11 cellular contexts compared by ENCODE assay signal in the genomic region with DNA sequence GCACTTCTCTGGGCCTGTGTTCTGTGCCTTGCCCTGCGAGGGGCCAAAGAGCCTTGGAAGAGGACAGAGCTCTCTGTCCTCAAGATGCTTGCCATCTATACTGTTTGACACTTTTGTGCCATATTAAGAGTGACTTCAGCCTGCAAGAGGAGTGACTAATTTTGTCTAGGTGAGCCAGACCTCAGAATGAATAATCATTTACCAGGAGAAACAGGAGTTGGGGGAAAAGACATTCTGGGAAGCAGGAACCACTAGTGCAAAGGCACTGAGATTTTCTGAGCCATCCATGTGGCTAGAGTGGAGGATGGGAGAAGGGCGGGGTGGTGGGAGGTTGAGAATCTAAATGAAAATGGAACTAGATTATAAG. TPM values are rescaled to one million over a fixed set of nuclear protein-coding genes. Genes with fewer than 3 reads are reported as not detected.
DNase-seq lines count a peak whose midpoint lies in the region; ATAC-seq, FAIRE-seq and TF ChIP-seq lines count a peak whose summit lies in the region.
"Had no signal": no experiment of that assay in that cellular context is flagged by ENCODE, and none has a peak within 500 bp of the region (broad histone marks: within the 10 kb centered on the region; RNA-seq: fewer than 3 reads in every experiment).

No MANE protein-coding gene starts in this region.

- DNase-seq in Caco-2 (no peak), adrenal gland (no peak), foreskin keratinocyte (peak in 1 of 2 donors; percentile 29), psoas muscle (no peak), NCI-H226 (no peak), GM19239 (ENCODE audit: insufficient read length, low spot score) (no peak)
- no peak for DNase-seq in effector CD8-positive, alpha-beta T cell (lab: John Stamatoyannopoulos, UW)
- no peak for DNase-seq in activated CD4-positive, alpha-beta memory T cell treated with anti-CD3 and anti-CD28 coated beads, Interleukin-2, amount 10 ng/mL, durations not matched to agents 7 days and 5 days
- DNase-seq: DMS53, NCI-H2029 treated with DMSO at 0.1 percent for 48 hours had no signal

- H3K4me3 ChIP-seq in Caco-2 (ENCODE audit: low read depth, low read length) (peak overlapping the region; percentile 73), adrenal gland (peak overlapping the region in 1 of 4 donors; percentile 93), psoas muscle (peak overlapping the region; percentile 86)

- no peaks in the 10 kb centered on the region for H3K9me3 Mint-ChIP-seq in Caco-2 (ENCODE audit: unreplicated experiment)
- no peaks in the 10 kb centered on the region for H3K9me3 Mint-ChIP-seq in activated CD4-positive, alpha-beta memory T cell treated with anti-CD3 and anti-CD28 coated beads, Interleukin-2, amount 10 ng/mL, durations not matched to agents 7 days and 5 days
- H3K9me3 Mint-ChIP-seq: T-helper 2 cell treated with Interferon-gamma antibody and Interleukin-4, amounts not matched to agents 5 μg/mL and 100 μg/mL, for 36 hours had no signal

- intact Hi-C loops in Caco-2 (cut with micrococcal nuclease; ENCODE audit: unreplicated experiment) (loop anchor here (2.0 kb wide), 1 partner anchor 57 kb away; no protein-coding TSS in a partner anchor), adrenal gland (cut with DNase I) (loop anchor here in 1 of 2 donors (10.0 kb wide), 1 partner anchor 55 kb away; no protein-coding TSS in a partner anchor), psoas muscle (cut with DNase I) (loop anchor here (2.0 to 5.0 kb wide), 2 partner anchors 15 to 58 kb away; no protein-coding TSS in a partner anchor)

- whole genome bisulfite sequencing in adrenal gland, 4 donors: 67 to 75% (median 68%) methylated on average over 2 of the region's 2 CpGs
- 62 to 78% (median 65%) methylated on average over 2 of the region's 2 CpGs for WGBS in psoas muscle, 3 donors

- H3K4me1 ChIP-seq in Caco-2 (peaks cover 24% of the 10 kb centered on the region), adrenal gland (replicated peaks in 1 of 2) (peaks cover 15 to 33% of the 10 kb centered on the region in 2 donors), foreskin keratinocyte (peaks cover 17% of the 10 kb centered on the region), psoas muscle (peaks cover 49% of the 10 kb centered on the region)

- H3K27ac ChIP-seq in adrenal gland (peak overlapping the region in 3 of 5 donors; percentile 51 to 89 (median 66)), foreskin keratinocyte (no peak overlapping the region), psoas muscle (peak overlapping the region; percentile 73)

- CTCF ChIA-PET in Caco-2 (lab: Charles Lee): interaction anchor here (3.4 kb wide), 1 partner anchor 8 kb away, joined by 42 read pairs; no protein-coding TSS in a partner anchor
- CTCF ChIA-PET in activated CD4-positive, alpha-beta memory T cell treated with anti-CD3 and anti-CD28 coated beads, Interleukin-2, amount 10 ng/mL, durations not matched to agents 7 days and 5 days (lab: Charles Lee): interaction anchor here (4.4 kb wide), 1 partner anchor 8 kb away, joined by 31 read pairs; no protein-coding TSS in a partner anchor

- no peak for TF ChIP-seq POLR2A in adrenal gland (IDR thresholded peaks at IDR 0.05)

- no peaks in the 10 kb centered on the region for H3K27me3 Mint-ChIP-seq in Caco-2 (ENCODE audit: insufficient read depth, unreplicated experiment)
- peaks cover 17% of the 10 kb centered on the region for H3K27me3 Mint-ChIP-seq in activated CD4-positive, alpha-beta memory T cell treated with anti-CD3 and anti-CD28 coated beads, Interleukin-2, amount 10 ng/mL, durations not matched to agents 7 days and 5 days

- H3K9me3 ChIP-seq in Caco-2 (no peaks in the 10 kb centered on the region), adrenal gland (replicated peaks in 1 of 3) (no peaks in the 10 kb centered on the region), psoas muscle (no peaks in the 10 kb centered on the region)

- peaks cover 11% of the 10 kb centered on the region for H3K36me3 Mint-ChIP-seq in Caco-2 (ENCODE audit: insufficient read depth, unreplicated experiment)
- no peaks in the 10 kb centered on the region for H3K36me3 Mint-ChIP-seq in activated CD4-positive, alpha-beta memory T cell treated with anti-CD3 and anti-CD28 coated beads, Interleukin-2, amount 10 ng/mL, durations not matched to agents 7 days and 5 days (ENCODE audit: low read depth)

- TF ChIP-seq CTCF in Caco-2 (IDR thresholded peaks at IDR 0.05; ENCODE audit: insufficient read depth in 1 of 2, low read depth in 1 of 2, low read length in 1 of 2, severe bottlenecking in 1 of 2, unreplicated experiment in 1 of 2): no peak
- TF ChIP-seq CTCF in adrenal gland (IDR thresholded peaks at IDR 0.05): no peak
- no peak for TF ChIP-seq CTCF in foreskin keratinocyte (conservative IDR thresholded peaks at IDR 0.05)
- no peak for TF ChIP-seq CTCF in psoas muscle (IDR thresholded peaks at IDR 0.05)

- H3K4me1 Mint-ChIP-seq in Caco-2 (ENCODE audit: low read depth, unreplicated experiment): peaks cover 28% of the 10 kb centered on the region
- H3K4me1 Mint-ChIP-seq in activated CD4-positive, alpha-beta memory T cell treated with anti-CD3 and anti-CD28 coated beads, Interleukin-2, amount 10 ng/mL, durations not matched to agents 7 days and 5 days: peaks cover 18% of the 10 kb centered on the region

- POLR2A ChIA-PET in Caco-2 (lab: Charles Lee): no interaction called here
- POLR2A ChIA-PET in activated CD4-positive, alpha-beta memory T cell treated with anti-CD3 and anti-CD28 coated beads, Interleukin-2, amount 10 ng/mL, durations not matched to agents 7 days and 5 days (lab: Charles Lee): no interaction called here

- H3K36me3 ChIP-seq in Caco-2 (ENCODE audit: control insufficient read depth, insufficient read depth, low read length) (no peaks in the 10 kb centered on the region), adrenal gland (replicated peaks in 1 of 2) (no peaks in the 10 kb centered on the region), psoas muscle (ENCODE audit: insufficient read depth in 1 of 2, low read depth in 1 of 2) (no peaks in the 10 kb centered on the region)

- H3K4me3 Mint-ChIP-seq in Caco-2 (ENCODE audit: unreplicated experiment): peak overlapping the region; percentile 87
- H3K4me3 Mint-ChIP-seq in activated CD4-positive, alpha-beta memory T cell treated with anti-CD3 and anti-CD28 coated beads, Interleukin-2, amount 10 ng/mL, durations not matched to agents 7 days and 5 days: no peak overlapping the region

- no peaks in the 10 kb centered on the region for H3K27me3 ChIP-seq in Caco-2 (replicated peaks; ENCODE audit: control insufficient read depth, insufficient read depth, low read length)
- H3K27me3 ChIP-seq in adrenal gland: no peaks in the 10 kb centered on the region
- H3K27me3 ChIP-seq in foreskin keratinocyte: no peaks in the 10 kb centered on the region
- no peaks in the 10 kb centered on the region for H3K27me3 ChIP-seq in psoas muscle (ENCODE audit: insufficient read depth in 3 of 3, low read length in 2 of 3)

- no peak for FAIRE-seq in GM19239 (lab: Jason Lieb, UNC)

- H3K27ac Mint-ChIP-seq in Caco-2 (ENCODE audit: unreplicated experiment): peak overlapping the region; percentile 68
- no peak overlapping the region for H3K27ac Mint-ChIP-seq in activated CD4-positive, alpha-beta memory T cell treated with anti-CD3 and anti-CD28 coated beads, Interleukin-2, amount 10 ng/mL, durations not matched to agents 7 days and 5 days
- H3K27ac Mint-ChIP-seq: T-helper 2 cell treated with Interferon-gamma antibody and Interleukin-4, amounts not matched to agents 5 μg/mL and 100 μg/mL, for 36 hours had no signal

- BruUV-seq in Caco-2 (replicated peaks; lab: Mats Ljungman, UMichigan): no TSS peak

- peak; percentile 21 for ATAC-seq in foreskin keratinocyte
- no peak for ATAC-seq in psoas muscle

RNA-seq across cellular contexts. Expression of a gene that starts 1.9 kb away (rescaled TPM):
- total RNA-seq in Caco-2 (2022): 99.6 and 100 TPM in 2 replicates
- total RNA-seq in adrenal gland: 100 to 1,000 TPM; 152 to 735 (median 374) TPM
- polyA plus RNA-seq in adrenal gland: 100 to 1,000 TPM in 2 of 3 donors, 10 to 100 TPM in 1; 78.5 to 432 (median 180) TPM
- total RNA-seq in foreskin keratinocyte: 124 and 235 TPM in 2 replicates
- 97.5 and 176 TPM in 2 replicates for polyA plus RNA-seq in foreskin keratinocyte
- total RNA-seq in psoas muscle: 100 to 1,000 TPM; 140 to 490 (median 211) TPM
- polyA plus RNA-seq in psoas muscle: 100 to 1,000 TPM; 199 to 225 (median 208) TPM
- 1 to 10 TPM; 5.8 to 6.0 TPM for total RNA-seq in activated CD4-positive, alpha-beta memory T cell treated with anti-CD3 and anti-CD28 coated beads, Interleukin-2, amount 10 ng/mL, durations not matched to agents 7 days and 5 days

Comparison
In these comparisons a context has a peak if more than half of its experiments do, and no peak if none do; other contexts are left out.
1. RNA of a gene that starts 1.9 kb away (total RNA-seq): 152 to 735 TPM in adrenal gland, 140 to 490 TPM in psoas muscle, 124 to 235 TPM in foreskin keratinocyte and 99.6 to 100 TPM in Caco-2; 5.8 to 6.0 TPM in activated CD4-positive, alpha-beta memory T cell treated with anti-CD3 and anti-CD28 coated beads, Interleukin-2, amount 10 ng/mL, durations not matched to agents 7 days and 5 days; every median in the first group is over 10 times any median in the second.